Comparison of ENCODE assay signal across 15 cellular contexts in genomic region chr19:49355890-49356289, GRCh38. TPM values are rescaled to one million over a fixed set of nuclear protein-coding genes. Genes with fewer than 3 reads are reported as not detected.
DNase-seq lines count a peak whose midpoint lies in the region; ATAC-seq and TF ChIP-seq lines count a peak whose summit lies in the region.
"Had no signal": no experiment of that assay in that cellular context is flagged by ENCODE, and none has a peak within 500 bp of the region (broad histone marks: within the 10 kb centered on the region; RNA-seq: fewer than 3 reads in every experiment).

No MANE protein-coding gene starts in this region.

- TF ChIP-seq CTCF in GM23338 (conservative IDR thresholded peaks at IDR 0.05; ENCODE audit: low read depth in 2 of 2), result no peak
- no peak for TF ChIP-seq CTCF in heart right ventricle (IDR thresholded peaks at IDR 0.05)
- TF ChIP-seq CTCF in gastrocnemius medialis (IDR thresholded peaks at IDR 0.05 in 4 of 5, conservative IDR thresholded peaks at IDR 0.05 in 1 of 5), result no peak

- peak overlapping the region; percentile 5; the same call in 1 of the 3 replicates for H3K4me3 Mint-ChIP-seq in GM23338

- no peaks in the 10 kb centered on the region; the same call in 1 of the 3 replicates for H3K9me3 Mint-ChIP-seq in GM23338

- no peaks in the 10 kb centered on the region for H3K9me2 ChIP-seq in GM23338 (ENCODE audit: insufficient read depth)

- ATAC-seq in GM23338, result no peak
- peak in 7 of 8 donors; percentile 21 to 55 (median 44) for ATAC-seq in heart right ventricle
- no peak for ATAC-seq in gastrocnemius medialis
- ATAC-seq: GM12878 had no signal

- H3K4me1 Mint-ChIP-seq in GM23338, result peaks cover 22% of the 10 kb centered on the region

- no peak overlapping the region for H3K4me2 ChIP-seq in GM23338
- H3K4me2 ChIP-seq: PC-9 had no signal

- H3K4me3 ChIP-seq in GM23338 (no peak overlapping the region), SK-N-MC (no peak overlapping the region), heart right ventricle (peak overlapping the region in 1 of 10 donors; percentile 8), gastrocnemius medialis (no peak overlapping the region)
- H3K4me3 ChIP-seq: GM12878, hepatocyte, PC-9 had no signal

- H3K4me1 ChIP-seq in GM23338 (ENCODE audit: insufficient read depth) (peaks cover 5% of the 10 kb centered on the region; the same call in 1 of the 2 replicates), heart right ventricle (peaks cover 0 to 33% (median 18%) of the 10 kb centered on the region in 9 donors), gastrocnemius medialis (no peaks in the 10 kb centered on the region)

- TF ChIP-seq POLR2A in gastrocnemius medialis (IDR thresholded peaks at IDR 0.05), result no peak

- H3K36me3 Mint-ChIP-seq in GM23338 (ENCODE audit: low read depth), result peaks cover 92% of the 10 kb centered on the region

- H4K20me1 ChIP-seq in GM23338 (replicated peaks; ENCODE audit: insufficient read depth), result no peaks in the 10 kb centered on the region; the same call in 1 of the 2 replicates

- intact Hi-C loops in heart right ventricle (cut with DNase I) (no loop called here), gastrocnemius medialis (cut with DNase I; ENCODE audit: low total_unique reads) (no loop called here)

- H3K9me3 ChIP-seq in SK-N-MC (ENCODE audit: low read depth, low read length) (no peaks in the 10 kb centered on the region), heart right ventricle (no peaks in the 10 kb centered on the region), gastrocnemius medialis (no peaks in the 10 kb centered on the region)

- H3K36me3 ChIP-seq in GM23338 (ENCODE audit: insufficient read depth), result peaks cover 35% of the 10 kb centered on the region
- peaks cover 89% of the 10 kb centered on the region for H3K36me3 ChIP-seq in SK-N-MC (ENCODE audit: insufficient read depth, low read length)
- peaks cover 0 to 76% (median 37%) of the 10 kb centered on the region in 9 donors for H3K36me3 ChIP-seq in heart right ventricle
- no peaks in the 10 kb centered on the region for H3K36me3 ChIP-seq in gastrocnemius medialis

- H3K79me2 ChIP-seq in GM23338 (replicated peaks; ENCODE audit: insufficient read depth), result peaks cover 19% of the 10 kb centered on the region

- H3K9ac ChIP-seq in SK-N-MC (ENCODE audit: insufficient read length), result no peak overlapping the region

- no peaks in the 10 kb centered on the region for H3F3A ChIP-seq in GM23338 (replicated peaks; ENCODE audit: low read depth)

- in situ Hi-C loops in gastrocnemius medialis (cut with MboI; ENCODE audit: low sequenced_read_pairs in 4 of 4), result no loop called here

- DNase-seq in GM23338 (ENCODE audit: low spot score) (no peak), SK-N-MC (ENCODE audit: low read depth, low spot score) (no peak), heart right ventricle (peak in 1 of 2 donors; percentile 35), gastrocnemius medialis (no peak), EL (no peak), AG08395 (ENCODE audit: low spot score) (no peak), LoVo (ENCODE audit: low spot score) (no peak), AG20443 (ENCODE audit: low spot score) (no peak)
- DNase-seq: Calu3; NCI-H187 treated with DMSO at 0.1 percent for 48 hours; PC-9; stimulated activated CD4-positive, alpha-beta T cell treated with anti-CD3 and anti-CD28 coated beads, Interleukin-15, amount 100 ng/mL, for 24 hours; stimulated activated naive CD4-positive, alpha-beta T cell had no signal

- H3K27me3 Mint-ChIP-seq in GM23338 (ENCODE audit: insufficient read depth, low read depth, poor library complexity), result peaks cover 18% of the 10 kb centered on the region

- H2AFZ ChIP-seq in GM23338, result no peak overlapping the region
- H2AFZ ChIP-seq: hepatocyte, PC-9 had no signal

- H3K27me3 ChIP-seq in GM23338 (ENCODE audit: insufficient read depth) (no peaks in the 10 kb centered on the region), heart right ventricle (no peaks in the 10 kb centered on the region), gastrocnemius medialis (no peaks in the 10 kb centered on the region)
- H3K27me3 ChIP-seq: hepatocyte had no signal

- 39 to 59% methylated on average over 10 of the region's 10 CpGs for WGBS in heart right ventricle, 2 donors

- H3K27ac ChIP-seq in GM23338 (ENCODE audit: low read depth) (no peak overlapping the region), SK-N-MC (peak overlapping the region; percentile 64; the same call in 1 of the 2 replicates), heart right ventricle (peak overlapping the region in 9 of 10 donors; percentile 25 to 77 (median 58)), gastrocnemius medialis (peak overlapping the region in 3 of 4 donors; percentile 34 to 57 (median 41))
- H3K27ac ChIP-seq: hepatocyte, PC-9 had no signal

- H3K27ac Mint-ChIP-seq in GM23338, result no peak overlapping the region

TF ChIP-seq in GM23338, 12 proteins besides CTCF, POLR2A, EP300 and RAD21 (continues in another document):
- TF ChIP-seq ZNF114 (CRISPR knock-in tag; IDR thresholded peaks at IDR 0.05) (no peak), NANOG (IDR thresholded peaks at IDR 0.05; ENCODE audit: borderline replicate concordance) (no peak), EZH2phosphoT487 (IDR thresholded peaks at IDR 0.05; ENCODE audit: unreplicated experiment) (no peak), CREB1 (CRISPR knock-in tag; IDR thresholded peaks at IDR 0.05; ENCODE audit: low read depth) (no peak), EZH2 (IDR thresholded peaks at IDR 0.05; ENCODE audit: low read depth, unreplicated experiment) (no peak), REST (IDR thresholded peaks at IDR 0.05; ENCODE audit: unreplicated experiment) (no peak), ETS1 (IDR thresholded peaks at IDR 0.05) (no peak)

RNA-seq across cellular contexts. Expression of gene TEAD2, which starts 6.3 kb away (rescaled TPM):
- total RNA-seq in GM23338 (2014; rRNA removed; shearing (Covaris generic)), result 74.4 and 82.5 TPM in 2 replicates
- polyA plus RNA-seq in GM23338 (2016; fragmentation: Nextera tagmentation; extraction: Ambion mirVana), result 30.3 and 34.3 TPM in 2 replicates
- 10 to 100 TPM; 34.1 to 67.8 (median 45.1) TPM for total RNA-seq in heart right ventricle
- polyA plus RNA-seq in heart right ventricle, result 10 to 100 TPM; 43.5 to 50.5 TPM
- 10 to 100 TPM in 2 of 4 donors, 1 to 10 TPM in 2; 6.1 to 12.6 (median 9.5) TPM for total RNA-seq in gastrocnemius medialis

RNA-seq across cellular contexts. Expression of gene DKKL1, which starts 7.8 kb away (rescaled TPM):
- total RNA-seq in GM23338 (2014; rRNA removed; shearing (Covaris generic)), result 0.76 TPM in 1 of 2 replicates, not detected in the other
- 2.9 and 3.6 TPM in 2 replicates for polyA plus RNA-seq in GM23338 (2016; fragmentation: Nextera tagmentation; extraction: Ambion mirVana)
- under 1 TPM in 3 of 10 donors, not detected in 7; 0.22 to 0.54 (median 0.26) TPM for total RNA-seq in heart right ventricle
- polyA plus RNA-seq in heart right ventricle, result under 1 TPM in 1 of 2 donors, not detected in 1; 0.20 TPM
- total RNA-seq in gastrocnemius medialis, result not detected
- total RNA-seq: Calu3, GM12878, PC-9 had no signal
- polyA plus RNA-seq: GM12878 had no signal

RNA-seq across cellular contexts. Expression of gene CD37, which starts 20.7 kb away (rescaled TPM):
- total RNA-seq in GM23338 (2014; rRNA removed; shearing (Covaris generic)), result not detected in 2 replicates
- 106 and 114 TPM in 2 replicates for polyA plus RNA-seq in GM23338 (2016; fragmentation: Nextera tagmentation; extraction: Ambion mirVana)
- 10 to 100 TPM in 2 of 10 donors, 1 to 10 TPM in 8; 2.0 to 34.2 (median 3.9) TPM for total RNA-seq in heart right ventricle
- 1 to 10 TPM; 2.3 to 3.5 TPM for polyA plus RNA-seq in heart right ventricle
- 1 to 10 TPM; 1.6 to 8.5 (median 2.3) TPM for total RNA-seq in gastrocnemius medialis
- total RNA-seq: Calu3, PC-9 had no signal

RNA-seq across cellular contexts. Expression of gene SLC6A16, which starts 30.9 kb away (rescaled TPM):
- 0.31 and 1.6 TPM in 2 replicates for total RNA-seq in GM23338 (2014; rRNA removed; shearing (Covaris generic))
- polyA plus RNA-seq in GM23338 (2016; fragmentation: Nextera tagmentation; extraction: Ambion mirVana), result 1.4 and 1.8 TPM in 2 replicates
- 1 to 10 TPM in 2 of 10 donors, under 1 TPM in 8; 0.25 to 1.0 (median 0.77) TPM for total RNA-seq in heart right ventricle
- 1 to 10 TPM in 1 of 2 donors, under 1 TPM in 1; 0.13 to 3.1 TPM for polyA plus RNA-seq in heart right ventricle
- total RNA-seq in gastrocnemius medialis, result 1 to 10 TPM in 1 of 4 donors, under 1 TPM in 2, not detected in 1; 0.13 to 4.3 (median 0.36) TPM
- total RNA-seq: Calu3 had no signal

RNA-seq across cellular contexts. Expression of gene KASH5, which starts 32.2 kb away (rescaled TPM):
- total RNA-seq in GM23338 (2014; rRNA removed; shearing (Covaris generic)), result not detected in 2 replicates
- polyA plus RNA-seq in GM23338 (2016; fragmentation: Nextera tagmentation; extraction: Ambion mirVana) (0.44 TPM in 1 of 2 replicates, not detected in the other), heart right ventricle (not detected)
- total RNA-seq in heart right ventricle (not detected), gastrocnemius medialis (not detected)
- total RNA-seq: Calu3, GM12878, hepatocyte had no signal
- polyA plus RNA-seq: hepatocyte had no signal

Comparison
In these comparisons a context has a peak if more than half of its experiments do, and no peak if none do; other contexts are left out.
1. ATAC-seq: peak in heart right ventricle (7 of 8); none in GM23338 (single experiment) and gastrocnemius medialis (0 of 2).